Comparison of ENCODE assay signal across 9 cellular contexts in the genomic region with DNA sequence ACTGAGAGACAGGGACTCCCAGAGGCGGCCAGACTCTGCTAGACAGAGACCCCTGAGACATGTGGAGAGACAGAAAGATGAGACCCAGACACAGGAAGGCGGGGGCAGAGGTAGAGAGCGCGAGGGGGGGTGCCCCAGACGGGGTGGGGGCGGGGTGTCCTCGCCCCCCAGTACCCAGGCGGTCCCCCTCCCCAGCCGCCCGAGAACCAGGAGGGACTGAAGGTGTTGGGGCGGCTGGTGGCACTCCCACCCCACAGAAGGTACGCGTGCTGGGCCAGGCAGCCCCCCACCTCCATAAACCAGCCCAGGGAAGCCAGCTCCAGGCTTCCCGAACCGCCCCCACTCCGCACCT. TPM values are rescaled to one million over a fixed set of nuclear protein-coding genes. Genes with fewer than 3 reads are reported as not detected.
DNase-seq lines count a peak whose midpoint lies in the region; FAIRE-seq and TF ChIP-seq lines count a peak whose summit lies in the region.
"Had no signal": no experiment of that assay in that cellular context is flagged by ENCODE, and none has a peak within 500 bp of the region (broad histone marks: within the 10 kb centered on the region; RNA-seq: fewer than 3 reads in every experiment).

No MANE protein-coding gene starts in this region.

- no peaks in the 10 kb centered on the region for H3K9me3 ChIP-seq in BE2C
- no peaks in the 10 kb centered on the region for H3K9me3 ChIP-seq in HUES6 (ENCODE audit: control insufficient read depth, insufficient read depth, low read depth, low read length)
- no peaks in the 10 kb centered on the region for H3K9me3 ChIP-seq in neuronal stem cell (replicated peaks in 1 of 2; ENCODE audit: control insufficient read depth in 2 of 2, insufficient read depth in 1 of 2, low read depth in 1 of 2, low read length in 2 of 2)
- H3K9me3 ChIP-seq in small intestine (ENCODE audit: control insufficient read depth, low read depth): no peaks in the 10 kb centered on the region

- DNase-seq in BE2C: no peak
- DNase-seq in endothelial cell (ENCODE audit: low spot score): no peak
- DNase-seq in neuronal stem cell (ENCODE audit: low spot score): no peak
- no peak for DNase-seq in EL
- no peak for DNase-seq in small intestine
- DNase-seq in DMS79 treated with DMSO at 0.1 percent for 48 hours (lab: John Stamatoyannopoulos, UW): no peak
- DNase-seq in globus pallidus (ENCODE audit: low spot score): no peak

- no peak overlapping the region for H4K91ac ChIP-seq in neuronal stem cell (ENCODE audit: low read depth, low read length, poor library complexity)

- peaks cover 14% of the 10 kb centered on the region for H3K27me3 ChIP-seq in BE2C
- peaks cover 27% of the 10 kb centered on the region for H3K27me3 ChIP-seq in HUES6 (ENCODE audit: control insufficient read depth, insufficient read depth, low read length)
- peaks cover 0 to 25% (median 3%) of the 10 kb centered on the region in 3 experiments for H3K27me3 ChIP-seq in neuronal stem cell (ENCODE audit: control insufficient read depth in 3 of 3, insufficient read depth in 3 of 3, low read depth in 1 of 3, low read length in 3 of 3)
- H3K27me3 ChIP-seq in small intestine (ENCODE audit: control insufficient read depth in 2 of 2, insufficient read depth in 2 of 2, low read length in 2 of 2): peaks cover 4 to 28% of the 10 kb centered on the region in 2 donors

- peak overlapping the region; percentile 92 for H2BK15ac ChIP-seq in neuronal stem cell (ENCODE audit: low read length)

- H4K8ac ChIP-seq in neuronal stem cell (ENCODE audit: low read depth, low read length): no peak overlapping the region

- H3K18ac ChIP-seq in neuronal stem cell (ENCODE audit: low read length): peak overlapping the region; percentile 95

- H3K27ac ChIP-seq in HUES6 (ENCODE audit: low read depth, low read length) (no peak overlapping the region), neuronal stem cell (replicated peaks; ENCODE audit: low read length) (no peak overlapping the region), small intestine (ENCODE audit: low read depth in 1 of 2, low read length in 1 of 2) (no peak overlapping the region)

- WGBS in neuronal stem cell (ENCODE audit: extremely low coverage in 2 of 2, insufficient read length in 2 of 2, insufficient replicate concordance in 1 of 2), 2 donors: no CpG with 5 or more reads among the region's 16 CpGs
- WGBS in small intestine, 3 donors: 4 to 6% (median 5%) methylated on average over 8 to 16 of the region's 16 CpGs

- no peak overlapping the region for H2BK120ac ChIP-seq in neuronal stem cell (ENCODE audit: low read depth, low read length)

- peaks cover 10% of the 10 kb centered on the region for H3K4me1 Mint-ChIP-seq in endothelial cell (ENCODE audit: unreplicated experiment)

- no peak overlapping the region for H3K4ac ChIP-seq in neuronal stem cell (ENCODE audit: low read length)

- H3K36me3 Mint-ChIP-seq in endothelial cell (ENCODE audit: low read depth, unreplicated experiment): no peaks in the 10 kb centered on the region

- peak overlapping the region; percentile 80 for H3K4me2 ChIP-seq in neuronal stem cell (ENCODE audit: insufficient read depth, low read length, poor library complexity, severe bottlenecking)

- TF ChIP-seq CTCF in BE2C (IDR thresholded peaks at IDR 0.05; ENCODE audit: low read depth, low read length) (no peak), endothelial cell (IDR thresholded peaks at IDR 0.05; ENCODE audit: unreplicated experiment) (no peak)

- H3K36me3 ChIP-seq in BE2C (no peaks in the 10 kb centered on the region), HUES6 (ENCODE audit: control insufficient read depth, insufficient read depth, low read length) (peaks cover 3% of the 10 kb centered on the region; the same call in 1 of the 2 replicates), neuronal stem cell (replicated peaks in 1 of 2; ENCODE audit: control insufficient read depth in 2 of 2, insufficient read depth in 2 of 2, low read length in 2 of 2) (no peaks in the 10 kb centered on the region), small intestine (ENCODE audit: control insufficient read depth in 2 of 2, insufficient read depth in 2 of 2, low read length in 2 of 2) (no peaks in the 10 kb centered on the region)

- H2BK5ac ChIP-seq in neuronal stem cell (ENCODE audit: low read length): peak overlapping the region; percentile 66

- H2AK5ac ChIP-seq in neuronal stem cell (ENCODE audit: low read depth, low read length): peak overlapping the region; percentile 88

- peak overlapping the region; percentile 89 for H2AFZ ChIP-seq in neuronal stem cell (ENCODE audit: low read length)

- no peak overlapping the region for H3K23ac ChIP-seq in neuronal stem cell (ENCODE audit: low read depth, low read length, poor library complexity)

- peaks cover 7% of the 10 kb centered on the region for H3K27me3 Mint-ChIP-seq in endothelial cell (ENCODE audit: unreplicated experiment)

- H3K9me3 Mint-ChIP-seq in endothelial cell (ENCODE audit: unreplicated experiment): no peaks in the 10 kb centered on the region

- H3K4me3 Mint-ChIP-seq in endothelial cell (ENCODE audit: unreplicated experiment): peak overlapping the region; percentile 83
- H3K4me3 Mint-ChIP-seq: activated CD4-positive, alpha-beta T cell treated with anti-CD3 and anti-CD28 coated beads for 36 hours had no signal

- no peak overlapping the region for H3K27ac Mint-ChIP-seq in endothelial cell (ENCODE audit: unreplicated experiment)
- H3K27ac Mint-ChIP-seq: activated CD4-positive, alpha-beta T cell treated with anti-CD3 and anti-CD28 coated beads for 36 hours had no signal

- H3K9ac ChIP-seq in HUES6 (ENCODE audit: low read length) (no peak overlapping the region), neuronal stem cell (ENCODE audit: low read depth, low read length, poor library complexity) (peak overlapping the region; percentile 60)

- FAIRE-seq in small intestine (lab: Jason Lieb, UNC): no peak

- peaks cover 1% of the 10 kb centered on the region for H3K79me1 ChIP-seq in neuronal stem cell (ENCODE audit: low read depth, low read length)

- no peak overlapping the region for H2BK12ac ChIP-seq in neuronal stem cell (ENCODE audit: low read length)

- H3K14ac ChIP-seq in neuronal stem cell (ENCODE audit: low read length): peak overlapping the region; percentile 56

- H3K4me3 ChIP-seq in BE2C (ENCODE audit: low read depth, low read length): peak overlapping the region; percentile 57
- peak overlapping the region; percentile 75 for H3K4me3 ChIP-seq in HUES6 (ENCODE audit: low read depth, low read length)
- peak overlapping the region in 1 of 2 donors; percentile 81 for H3K4me3 ChIP-seq in neuronal stem cell (ENCODE audit: low read length in 2 of 2)
- no peak overlapping the region for H3K4me3 ChIP-seq in small intestine (ENCODE audit: low read depth in 1 of 2, low read length in 2 of 2)

- H3K4me1 ChIP-seq in BE2C: 0 out of 2 replicates have a peak, but pooled peaks cover 2% of the 10 kb centered on the region
- peaks cover 31% of the 10 kb centered on the region for H3K4me1 ChIP-seq in HUES6 (ENCODE audit: control insufficient read depth, insufficient read depth, low read length)
- peaks cover 9 to 30% of the 10 kb centered on the region in 2 donors for H3K4me1 ChIP-seq in neuronal stem cell (ENCODE audit: control insufficient read depth in 2 of 2, insufficient read depth in 1 of 2, low read depth in 1 of 2, low read length in 2 of 2)
- peaks cover 0 to 2% of the 10 kb centered on the region in 2 donors for H3K4me1 ChIP-seq in small intestine (ENCODE audit: control insufficient read depth in 2 of 2, insufficient read depth in 1 of 2, low read depth in 1 of 2, low read length in 1 of 2)

RNA-seq across cellular contexts. Expression of gene SLC8A2, which starts 0.3 kb away (rescaled TPM):
- polyA plus RNA-seq in BE2C (2012; ENCODE audit: insufficient read depth, insufficient read length, low read depth): 1.8 TPM
- total RNA-seq in endothelial cell (ENCODE audit: unreplicated experiment): 0.80 TPM
- polyA plus RNA-seq in neuronal stem cell (2013, experiment 1 of 2): 4.7 TPM
- polyA plus RNA-seq in neuronal stem cell (2013, experiment 2 of 2): 5.5 TPM
- polyA plus RNA-seq in small intestine: under 1 TPM in 1 of 3 donors, not detected in 2; 0.92 TPM

RNA-seq across cellular contexts. Expression of gene KPTN, which starts 12.7 kb away (rescaled TPM):
- polyA plus RNA-seq in BE2C (2012; ENCODE audit: insufficient read depth, insufficient read length, low read depth): 27.9 TPM
- total RNA-seq in endothelial cell (ENCODE audit: unreplicated experiment): 12.0 TPM
- 17.3 TPM for polyA plus RNA-seq in neuronal stem cell (2013, experiment 1 of 2)
- polyA plus RNA-seq in neuronal stem cell (2013, experiment 2 of 2): 17.4 TPM
- polyA plus RNA-seq in small intestine: 10 to 100 TPM; 14.8 to 42.7 (median 40.0) TPM

RNA-seq across cellular contexts. Expression of gene NAPA, which starts 43.5 kb away (rescaled TPM):
- polyA plus RNA-seq in BE2C (2012; ENCODE audit: insufficient read depth, insufficient read length, low read depth): 386 TPM
- 77.8 TPM for total RNA-seq in endothelial cell (ENCODE audit: unreplicated experiment)
- polyA plus RNA-seq in neuronal stem cell (2013, experiment 1 of 2): 50.2 TPM
- 49.4 TPM for polyA plus RNA-seq in neuronal stem cell (2013, experiment 2 of 2)
- polyA plus RNA-seq in small intestine: 100 to 1,000 TPM in 2 of 3 donors, 10 to 100 TPM in 1; 76.4 to 119 (median 114) TPM

RNA-seq across cellular contexts. Expression of gene MEIS3, which starts 52.0 kb away (rescaled TPM):
- 67.1 TPM for polyA plus RNA-seq in BE2C (2012; ENCODE audit: insufficient read depth, insufficient read length, low read depth)
- 2.7 TPM for total RNA-seq in endothelial cell (ENCODE audit: unreplicated experiment)
- polyA plus RNA-seq in neuronal stem cell (2013, experiment 1 of 2): 110 TPM
- 102 TPM for polyA plus RNA-seq in neuronal stem cell (2013, experiment 2 of 2)
- 10 to 100 TPM in 1 of 3 donors, 1 to 10 TPM in 1, not detected in 1; 4.6 to 11.2 TPM for polyA plus RNA-seq in small intestine

Comparison
In these comparisons a context has a peak if more than half of its experiments do, and no peak if none do; other contexts are left out.
1. H3K4me3 ChIP-seq: peak in BE2C (single experiment) and HUES6 (single experiment); none in small intestine (0 of 2).